Comparison of ENCODE assay signal across 8 cellular contexts in the genomic region with DNA sequence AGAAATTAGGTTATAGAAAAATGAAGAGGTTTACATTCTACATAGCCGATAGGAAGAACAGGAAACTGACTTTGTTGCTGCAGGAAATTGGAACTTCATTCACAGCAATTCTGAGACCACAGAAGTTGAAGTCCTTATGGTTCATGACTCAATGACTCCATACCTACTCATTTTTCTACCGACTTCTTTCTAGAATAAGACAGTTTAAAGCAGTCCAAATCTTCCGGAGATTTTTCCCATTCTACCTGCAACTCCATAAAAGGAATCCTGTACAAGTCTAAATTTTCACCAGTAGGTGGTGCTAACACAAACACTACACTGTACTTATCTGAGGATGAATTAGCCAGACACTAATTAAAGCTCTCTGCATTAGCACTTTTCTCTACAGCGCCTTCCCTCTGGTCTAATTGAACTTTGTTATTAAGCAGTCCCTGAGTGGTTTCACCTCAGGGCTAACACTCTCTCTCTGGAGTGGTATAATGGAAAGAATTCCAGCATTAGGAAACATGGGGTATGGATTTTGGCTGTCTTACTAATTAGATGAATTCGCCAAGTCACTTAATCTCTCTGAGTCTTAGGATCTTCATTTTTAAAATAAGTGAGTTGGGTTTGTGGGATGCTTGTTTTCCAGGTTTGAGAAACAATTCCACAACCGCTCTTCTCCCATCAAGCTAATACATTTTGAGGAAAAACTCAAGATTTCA.
DNase-seq lines count a peak whose midpoint lies in the region; ATAC-seq and TF ChIP-seq lines count a peak whose summit lies in the region.

No MANE protein-coding gene starts in this region.

- H3K4me3 Mint-ChIP-seq in dendritic cell treated with granulocyte-macrophage colony-stimulating factor and Interleukin-4, amounts not matched to agents 40 ng/mL and 50 ng/mL, for 4 days, result no peak overlapping the region

- no peaks in the 10 kb centered on the region for H3K36me3 ChIP-seq in Panc1 (ENCODE audit: control insufficient read depth, insufficient read depth, low read length)

- no peak overlapping the region for H3K27ac ChIP-seq in Panc1 (ENCODE audit: low read length)

- peaks cover 4% of the 10 kb centered on the region for H3K27me3 Mint-ChIP-seq in dendritic cell treated with granulocyte-macrophage colony-stimulating factor and Interleukin-4, amounts not matched to agents 40 ng/mL and 50 ng/mL, for 4 days

- peaks cover 72% of the 10 kb centered on the region for H3K4me1 Mint-ChIP-seq in dendritic cell treated with granulocyte-macrophage colony-stimulating factor and Interleukin-4, amounts not matched to agents 40 ng/mL and 50 ng/mL, for 4 days (ENCODE audit: low read depth)

- no peak for DNase-seq in activated CD4-positive, CD25-positive, alpha-beta regulatory T cell (lab: John Stamatoyannopoulos, UW)
- DNase-seq in LHCN-M2 (ENCODE audit: low read depth) (peak; percentile 60), Panc1 (ENCODE audit: low read depth, low spot score) (no peak), lung microvascular endothelial cell (ENCODE audit: low read depth in 2 of 2) (peak; percentile 59 to 74)

- peak; percentile 37 to 40 for ATAC-seq in activated CD4-positive, CD25-positive, alpha-beta regulatory T cell treated with anti-CD3 and anti-CD28 coated beads, Interleukin-2, amount 50 U/mL, for 24 hours
- no peak for ATAC-seq in Panc1
- ATAC-seq in HG03045 (IDR thresholded peaks at IDR 0.05; ENCODE audit: unreplicated experiment), result no peak
- no peak for ATAC-seq in HG03039 (IDR thresholded peaks at IDR 0.05; ENCODE audit: unreplicated experiment)

- BruUV-seq in Panc1 (replicated peaks; lab: Mats Ljungman, UMichigan), result no TSS peak

- no peak overlapping the region for H3K4me3 ChIP-seq in Panc1 (ENCODE audit: low read depth in 2 of 2, low read length in 2 of 2)

- no peaks in the 10 kb centered on the region; the same call in 1 of the 2 replicates for H3K9me3 ChIP-seq in Panc1 (ENCODE audit: control insufficient read depth, insufficient read depth, low read depth, low read length)

- no peaks in the 10 kb centered on the region for H3K27me3 ChIP-seq in Panc1 (ENCODE audit: control insufficient read depth, insufficient read depth, low read length)

- intact Hi-C loops in Panc1 (cut with micrococcal nuclease; ENCODE audit: unreplicated experiment), result no loop called here
- intact Hi-C loops in dendritic cell treated with granulocyte-macrophage colony-stimulating factor and Interleukin-4, amounts not matched to agents 40 ng/mL and 50 ng/mL, for 4 days (cut with micrococcal nuclease), result no loop called here

- CTCF ChIA-PET in Panc1 (lab: Charles Lee), result no interaction called here

- H3K27ac Mint-ChIP-seq in dendritic cell treated with granulocyte-macrophage colony-stimulating factor and Interleukin-4, amounts not matched to agents 40 ng/mL and 50 ng/mL, for 4 days, result peak overlapping the region; percentile 56

- peak; percentile 54; the same call in 1 of the 2 replicates for TF ChIP-seq CTCF in Panc1 (IDR thresholded peaks at IDR 0.05)

- no peaks in the 10 kb centered on the region for H3K36me3 Mint-ChIP-seq in dendritic cell treated with granulocyte-macrophage colony-stimulating factor and Interleukin-4, amounts not matched to agents 40 ng/mL and 50 ng/mL, for 4 days (ENCODE audit: low read depth)

- H3K9me3 Mint-ChIP-seq in dendritic cell treated with granulocyte-macrophage colony-stimulating factor and Interleukin-4, amounts not matched to agents 40 ng/mL and 50 ng/mL, for 4 days, result no peaks in the 10 kb centered on the region

- POLR2A ChIA-PET in Panc1 (lab: Charles Lee), result no interaction called here

- H3K4me1 ChIP-seq in Panc1 (ENCODE audit: control insufficient read depth, insufficient read depth, low read length), result peaks cover 6% of the 10 kb centered on the region

- in situ Hi-C loops in Panc1 (cut with HindIII; ENCODE audit: low pct_unique_long_range_greater_than_20kb, low sequenced_read_pairs), result no loop called here

Comparison
In these comparisons a context has a peak if more than half of its experiments do, and no peak if none do; other contexts are left out.
1. ATAC-seq: peak in activated CD4-positive, CD25-positive, alpha-beta regulatory T cell treated with anti-CD3 and anti-CD28 coated beads, Interleukin-2, amount 50 U/mL, for 24 hours (2 of 2); none in Panc1 (single experiment), HG03045 (single experiment) and HG03039 (single experiment).
2. DNase-seq: peak in LHCN-M2 (single experiment) and lung microvascular endothelial cell (2 of 2); none in activated CD4-positive, CD25-positive, alpha-beta regulatory T cell (0 of 4) and Panc1 (single experiment).